Comparison of ENCODE assay signal across 2 cellular contexts in the genomic region with DNA sequence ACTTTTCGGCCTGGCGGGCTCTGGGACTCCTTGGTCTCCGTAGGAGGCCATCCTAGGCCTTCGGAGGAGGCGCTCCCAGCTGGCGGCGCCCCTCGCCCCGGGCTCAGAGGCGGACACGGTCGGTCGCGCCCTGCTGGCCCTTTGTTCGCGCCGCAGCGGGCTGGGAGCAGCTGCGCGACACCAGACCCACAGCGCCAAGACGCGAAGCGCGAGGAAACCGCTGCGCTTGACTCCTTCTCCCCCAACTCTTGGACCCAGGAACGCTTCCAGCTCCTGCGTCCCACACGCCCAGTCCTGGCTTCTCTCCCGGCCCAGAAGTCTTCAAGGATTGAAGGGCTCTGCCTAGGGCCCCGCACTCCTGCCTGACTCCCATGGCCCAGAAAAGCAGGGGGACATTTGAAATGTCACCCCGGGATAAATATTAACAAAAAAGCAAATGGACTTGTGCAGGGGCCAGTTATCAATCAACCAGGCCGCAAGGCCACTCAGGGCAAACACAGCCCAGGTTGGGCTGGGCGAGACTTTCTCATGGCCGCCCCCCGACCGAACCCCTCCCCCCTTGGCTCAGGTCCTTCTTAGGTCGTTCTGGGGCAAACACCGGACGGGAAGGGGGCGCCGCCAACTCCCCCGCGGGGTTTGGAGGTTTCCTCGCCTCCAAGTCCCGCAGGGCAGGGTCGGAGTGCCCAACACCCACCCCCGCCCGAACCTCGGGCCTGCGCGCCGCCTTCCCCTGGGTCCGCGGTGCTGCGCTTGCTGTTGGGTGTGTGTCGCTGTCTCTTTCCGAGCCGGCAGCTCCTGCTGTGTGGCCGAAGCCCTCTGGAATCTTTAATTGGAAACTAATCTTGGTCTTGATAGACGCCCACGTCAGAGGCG.
TF ChIP-seq lines count a peak whose summit lies in the region.

No MANE protein-coding gene starts in this region.

TF ChIP-seq in WTC11, 78 proteins besides CTCF, POLR2A, EP300 and RAD21 (continued from another document and continues in another):
- TF ChIP-seq, protein P1, sequence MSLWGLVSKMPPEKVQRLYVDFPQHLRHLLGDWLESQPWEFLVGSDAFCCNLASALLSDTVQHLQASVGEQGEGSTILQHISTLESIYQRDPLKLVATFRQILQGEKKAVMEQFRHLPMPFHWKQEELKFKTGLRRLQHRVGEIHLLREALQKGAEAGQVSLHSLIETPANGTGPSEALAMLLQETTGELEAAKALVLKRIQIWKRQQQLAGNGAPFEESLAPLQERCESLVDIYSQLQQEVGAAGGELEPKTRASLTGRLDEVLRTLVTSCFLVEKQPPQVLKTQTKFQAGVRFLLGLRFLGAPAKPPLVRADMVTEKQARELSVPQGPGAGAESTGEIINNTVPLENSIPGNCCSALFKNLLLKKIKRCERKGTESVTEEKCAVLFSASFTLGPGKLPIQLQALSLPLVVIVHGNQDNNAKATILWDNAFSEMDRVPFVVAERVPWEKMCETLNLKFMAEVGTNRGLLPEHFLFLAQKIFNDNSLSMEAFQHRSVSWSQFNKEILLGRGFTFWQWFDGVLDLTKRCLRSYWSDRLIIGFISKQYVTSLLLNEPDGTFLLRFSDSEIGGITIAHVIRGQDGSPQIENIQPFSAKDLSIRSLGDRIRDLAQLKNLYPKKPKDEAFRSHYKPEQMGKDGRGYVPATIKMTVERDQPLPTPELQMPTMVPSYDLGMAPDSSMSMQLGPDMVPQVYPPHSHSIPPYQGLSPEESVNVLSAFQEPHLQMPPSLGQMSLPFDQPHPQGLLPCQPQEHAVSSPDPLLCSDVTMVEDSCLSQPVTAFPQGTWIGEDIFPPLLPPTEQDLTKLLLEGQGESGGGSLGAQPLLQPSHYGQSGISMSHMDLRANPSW (CRISPR knock-in tag; conservative IDR thresholded peaks at IDR 0.05; ENCODE audit: low read depth) = no peak
- TF ChIP-seq ETV6 (CRISPR knock-in tag; IDR thresholded peaks at IDR 0.05) (no peak), JUN (CRISPR knock-in tag; IDR thresholded peaks at IDR 0.05) (0 out of 2 replicates have a peak, but pooled peaks have one; percentile 43), NFE2L1 (CRISPR knock-in tag; IDR thresholded peaks at IDR 0.05) (no peak), ZNF263 (CRISPR knock-in tag; IDR thresholded peaks at IDR 0.05; ENCODE audit: low read depth) (no peak), PRRX2 (CRISPR knock-in tag; IDR thresholded peaks at IDR 0.05) (no peak), EMX1 (CRISPR knock-in tag; IDR thresholded peaks at IDR 0.05) (0 out of 2 replicates have a peak, but pooled peaks have one; percentile 3), TEAD1 (CRISPR knock-in tag; IDR thresholded peaks at IDR 0.05) (no peak), NFATC4 (CRISPR knock-in tag; IDR thresholded peaks at IDR 0.05) (no peak)
- TF ChIP-seq, protein P2, sequence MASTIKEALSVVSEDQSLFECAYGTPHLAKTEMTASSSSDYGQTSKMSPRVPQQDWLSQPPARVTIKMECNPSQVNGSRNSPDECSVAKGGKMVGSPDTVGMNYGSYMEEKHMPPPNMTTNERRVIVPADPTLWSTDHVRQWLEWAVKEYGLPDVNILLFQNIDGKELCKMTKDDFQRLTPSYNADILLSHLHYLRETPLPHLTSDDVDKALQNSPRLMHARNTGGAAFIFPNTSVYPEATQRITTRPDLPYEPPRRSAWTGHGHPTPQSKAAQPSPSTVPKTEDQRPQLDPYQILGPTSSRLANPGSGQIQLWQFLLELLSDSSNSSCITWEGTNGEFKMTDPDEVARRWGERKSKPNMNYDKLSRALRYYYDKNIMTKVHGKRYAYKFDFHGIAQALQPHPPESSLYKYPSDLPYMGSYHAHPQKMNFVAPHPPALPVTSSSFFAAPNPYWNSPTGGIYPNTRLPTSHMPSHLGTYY (CRISPR knock-in tag; IDR thresholded peaks at IDR 0.05) = no peak
- TF ChIP-seq, protein P3, sequence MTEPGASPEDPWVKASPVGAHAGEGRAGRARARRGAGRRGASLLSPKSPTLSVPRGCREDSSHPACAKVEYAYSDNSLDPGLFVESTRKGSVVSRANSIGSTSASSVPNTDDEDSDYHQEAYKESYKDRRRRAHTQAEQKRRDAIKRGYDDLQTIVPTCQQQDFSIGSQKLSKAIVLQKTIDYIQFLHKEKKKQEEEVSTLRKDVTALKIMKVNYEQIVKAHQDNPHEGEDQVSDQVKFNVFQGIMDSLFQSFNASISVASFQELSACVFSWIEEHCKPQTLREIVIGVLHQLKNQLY (CRISPR knock-in tag; IDR thresholded peaks at IDR 0.05) = no peak
- TF ChIP-seq, protein P4, sequence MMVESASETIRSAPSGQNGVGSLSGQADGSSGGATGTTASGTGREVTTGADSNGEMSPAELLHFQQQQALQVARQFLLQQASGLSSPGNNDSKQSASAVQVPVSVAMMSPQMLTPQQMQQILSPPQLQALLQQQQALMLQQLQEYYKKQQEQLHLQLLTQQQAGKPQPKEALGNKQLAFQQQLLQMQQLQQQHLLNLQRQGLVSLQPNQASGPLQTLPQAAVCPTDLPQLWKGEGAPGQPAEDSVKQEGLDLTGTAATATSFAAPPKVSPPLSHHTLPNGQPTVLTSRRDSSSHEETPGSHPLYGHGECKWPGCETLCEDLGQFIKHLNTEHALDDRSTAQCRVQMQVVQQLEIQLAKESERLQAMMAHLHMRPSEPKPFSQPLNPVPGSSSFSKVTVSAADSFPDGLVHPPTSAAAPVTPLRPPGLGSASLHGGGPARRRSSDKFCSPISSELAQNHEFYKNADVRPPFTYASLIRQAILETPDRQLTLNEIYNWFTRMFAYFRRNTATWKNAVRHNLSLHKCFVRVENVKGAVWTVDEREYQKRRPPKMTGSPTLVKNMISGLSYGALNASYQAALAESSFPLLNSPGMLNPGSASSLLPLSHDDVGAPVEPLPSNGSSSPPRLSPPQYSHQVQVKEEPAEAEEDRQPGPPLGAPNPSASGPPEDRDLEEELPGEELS (CRISPR knock-in tag; IDR thresholded peaks at IDR 0.05) = peak; percentile 68; the same call in 1 of the 2 replicates
- TF ChIP-seq, protein P5, sequence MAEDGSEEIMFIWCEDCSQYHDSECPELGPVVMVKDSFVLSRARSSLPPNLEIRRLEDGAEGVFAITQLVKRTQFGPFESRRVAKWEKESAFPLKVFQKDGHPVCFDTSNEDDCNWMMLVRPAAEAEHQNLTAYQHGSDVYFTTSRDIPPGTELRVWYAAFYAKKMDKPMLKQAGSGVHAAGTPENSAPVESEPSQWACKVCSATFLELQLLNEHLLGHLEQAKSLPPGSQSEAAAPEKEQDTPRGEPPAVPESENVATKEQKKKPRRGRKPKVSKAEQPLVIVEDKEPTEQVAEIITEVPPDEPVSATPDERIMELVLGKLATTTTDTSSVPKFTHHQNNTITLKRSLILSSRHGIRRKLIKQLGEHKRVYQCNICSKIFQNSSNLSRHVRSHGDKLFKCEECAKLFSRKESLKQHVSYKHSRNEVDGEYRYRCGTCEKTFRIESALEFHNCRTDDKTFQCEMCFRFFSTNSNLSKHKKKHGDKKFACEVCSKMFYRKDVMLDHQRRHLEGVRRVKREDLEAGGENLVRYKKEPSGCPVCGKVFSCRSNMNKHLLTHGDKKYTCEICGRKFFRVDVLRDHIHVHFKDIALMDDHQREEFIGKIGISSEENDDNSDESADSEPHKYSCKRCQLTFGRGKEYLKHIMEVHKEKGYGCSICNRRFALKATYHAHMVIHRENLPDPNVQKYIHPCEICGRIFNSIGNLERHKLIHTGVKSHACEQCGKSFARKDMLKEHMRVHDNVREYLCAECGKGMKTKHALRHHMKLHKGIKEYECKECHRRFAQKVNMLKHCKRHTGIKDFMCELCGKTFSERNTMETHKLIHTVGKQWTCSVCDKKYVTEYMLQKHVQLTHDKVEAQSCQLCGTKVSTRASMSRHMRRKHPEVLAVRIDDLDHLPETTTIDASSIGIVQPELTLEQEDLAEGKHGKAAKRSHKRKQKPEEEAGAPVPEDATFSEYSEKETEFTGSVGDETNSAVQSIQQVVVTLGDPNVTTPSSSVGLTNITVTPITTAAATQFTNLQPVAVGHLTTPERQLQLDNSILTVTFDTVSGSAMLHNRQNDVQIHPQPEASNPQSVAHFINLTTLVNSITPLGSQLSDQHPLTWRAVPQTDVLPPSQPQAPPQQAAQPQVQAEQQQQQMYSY (CRISPR knock-in tag; IDR thresholded peaks at IDR 0.05) = peak; percentile 40; the same call in 1 of the 2 replicates

TF ChIP-seq in liver, 16 proteins besides CTCF, POLR2A, EP300 and RAD21 (continued from another document):
- TF ChIP-seq, protein P6, sequence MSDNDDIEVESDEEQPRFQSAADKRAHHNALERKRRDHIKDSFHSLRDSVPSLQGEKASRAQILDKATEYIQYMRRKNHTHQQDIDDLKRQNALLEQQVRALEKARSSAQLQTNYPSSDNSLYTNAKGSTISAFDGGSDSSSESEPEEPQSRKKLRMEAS (IDR thresholded peaks at IDR 0.05) = peak; percentile 66
- peak; percentile 48 for TF ChIP-seq TAF1 (conservative IDR thresholded peaks at IDR 0.05)
- TF ChIP-seq, protein P7, sequence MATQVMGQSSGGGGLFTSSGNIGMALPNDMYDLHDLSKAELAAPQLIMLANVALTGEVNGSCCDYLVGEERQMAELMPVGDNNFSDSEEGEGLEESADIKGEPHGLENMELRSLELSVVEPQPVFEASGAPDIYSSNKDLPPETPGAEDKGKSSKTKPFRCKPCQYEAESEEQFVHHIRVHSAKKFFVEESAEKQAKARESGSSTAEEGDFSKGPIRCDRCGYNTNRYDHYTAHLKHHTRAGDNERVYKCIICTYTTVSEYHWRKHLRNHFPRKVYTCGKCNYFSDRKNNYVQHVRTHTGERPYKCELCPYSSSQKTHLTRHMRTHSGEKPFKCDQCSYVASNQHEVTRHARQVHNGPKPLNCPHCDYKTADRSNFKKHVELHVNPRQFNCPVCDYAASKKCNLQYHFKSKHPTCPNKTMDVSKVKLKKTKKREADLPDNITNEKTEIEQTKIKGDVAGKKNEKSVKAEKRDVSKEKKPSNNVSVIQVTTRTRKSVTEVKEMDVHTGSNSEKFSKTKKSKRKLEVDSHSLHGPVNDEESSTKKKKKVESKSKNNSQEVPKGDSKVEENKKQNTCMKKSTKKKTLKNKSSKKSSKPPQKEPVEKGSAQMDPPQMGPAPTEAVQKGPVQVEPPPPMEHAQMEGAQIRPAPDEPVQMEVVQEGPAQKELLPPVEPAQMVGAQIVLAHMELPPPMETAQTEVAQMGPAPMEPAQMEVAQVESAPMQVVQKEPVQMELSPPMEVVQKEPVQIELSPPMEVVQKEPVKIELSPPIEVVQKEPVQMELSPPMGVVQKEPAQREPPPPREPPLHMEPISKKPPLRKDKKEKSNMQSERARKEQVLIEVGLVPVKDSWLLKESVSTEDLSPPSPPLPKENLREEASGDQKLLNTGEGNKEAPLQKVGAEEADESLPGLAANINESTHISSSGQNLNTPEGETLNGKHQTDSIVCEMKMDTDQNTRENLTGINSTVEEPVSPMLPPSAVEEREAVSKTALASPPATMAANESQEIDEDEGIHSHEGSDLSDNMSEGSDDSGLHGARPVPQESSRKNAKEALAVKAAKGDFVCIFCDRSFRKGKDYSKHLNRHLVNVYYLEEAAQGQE (IDR thresholded peaks at IDR 0.05) = peak; percentile 81
- peak; percentile 49 for TF ChIP-seq FOXA1 (IDR thresholded peaks at IDR 0.05)
- no peak for TF ChIP-seq EGR1 (IDR thresholded peaks at IDR 0.05; ENCODE audit: low read depth in 2 of 2)
- TF ChIP-seq NR2F2 (IDR thresholded peaks at IDR 0.05) = peak; percentile 40
- TF ChIP-seq GABPA (IDR thresholded peaks at IDR 0.05 in 1 of 2, conservative IDR thresholded peaks at IDR 0.05 in 1 of 2) = no peak
